8 cellular contexts compared by ENCODE assay signal in the genomic region with DNA sequence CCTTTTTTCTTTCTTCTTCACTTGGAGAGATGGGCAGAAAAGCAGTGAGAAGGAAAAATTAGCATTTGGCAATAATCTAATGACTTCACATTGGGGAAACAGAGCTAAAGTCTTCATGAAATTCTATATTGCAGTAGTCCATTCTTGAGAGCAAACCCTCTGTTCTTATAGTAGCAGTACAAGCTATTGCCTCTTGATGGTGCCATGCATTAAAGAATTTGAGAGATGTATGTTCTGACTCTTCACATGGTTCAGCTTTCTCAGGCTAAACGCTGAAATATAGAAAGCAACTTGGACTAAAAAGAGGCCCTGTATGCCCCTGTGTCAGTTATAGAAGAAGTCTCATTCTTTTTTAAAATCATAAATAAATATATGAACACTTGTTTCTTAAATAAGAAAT. TPM values are rescaled to one million over a fixed set of nuclear protein-coding genes. Genes with fewer than 3 reads are reported as not detected.
DNase-seq lines count a peak whose midpoint lies in the region; ATAC-seq and TF ChIP-seq lines count a peak whose summit lies in the region.

No MANE protein-coding gene starts in this region.

- no peaks in the 10 kb centered on the region for H3K36me3 ChIP-seq in cardiac muscle cell

- no peak overlapping the region for H3K4me3 Mint-ChIP-seq in type B pancreatic cell

- H3K4me3 ChIP-seq in cardiac muscle cell, result no peak overlapping the region

- TF ChIP-seq CTCF in cardiac muscle cell (IDR thresholded peaks at IDR 0.05; ENCODE audit: low read depth, low read length) (peak; percentile 52), type B pancreatic cell (conservative IDR thresholded peaks at IDR 0.05) (peak; percentile 63)

- no peaks in the 10 kb centered on the region for H3K27me3 Mint-ChIP-seq in type B pancreatic cell

- no peak overlapping the region for H3K27ac ChIP-seq in cardiac muscle cell

- peak; percentile 27 to 67 for DNase-seq in cardiac muscle cell (ENCODE audit: low read depth in 1 of 2, low spot score in 1 of 2)
- DNase-seq in Right ventricle myocardium superior, result no peak
- peak; percentile 28 for DNase-seq in NCI-H446 treated with DMSO at 0.1 percent for 48 hours (lab: John Stamatoyannopoulos, UW)
- peak; percentile 38 for DNase-seq in epidermal melanocyte (ENCODE audit: insufficient read length, low spot score)
- no peak for DNase-seq in type B pancreatic cell (ENCODE audit: extremely low spot score, unreplicated experiment)
- DNase-seq in activated CD4-positive, CD25-positive, alpha-beta regulatory T cell treated with anti-CD3 and anti-CD28 coated beads, Interleukin-2, amount 50 U/mL, for 72 hours, result no peak
- DNase-seq in activated CD8-positive, alpha-beta memory T cell treated with anti-CD3 and anti-CD28 coated beads for 24 hours, result no peak
- DNase-seq in DMS79 treated with DMSO at 0.1 percent for 48 hours (lab: John Stamatoyannopoulos, UW), result no peak

- no peaks in the 10 kb centered on the region for H3K27me3 ChIP-seq in cardiac muscle cell

- H3K36me3 Mint-ChIP-seq in type B pancreatic cell, result peaks cover 18% of the 10 kb centered on the region

- no peak overlapping the region for H3K27ac Mint-ChIP-seq in type B pancreatic cell

- H3K9me3 ChIP-seq in cardiac muscle cell (ENCODE audit: low read depth), result no peaks in the 10 kb centered on the region

- intact Hi-C loops in Right ventricle myocardium superior (cut with DNase I), result no loop called here

- no peak for ATAC-seq in Right ventricle myocardium superior (ENCODE audit: poor library complexity)

- no peaks in the 10 kb centered on the region for H3K4me1 ChIP-seq in cardiac muscle cell (ENCODE audit: low read depth)

- peaks cover 9% of the 10 kb centered on the region for H3K9me3 Mint-ChIP-seq in type B pancreatic cell

- no peaks in the 10 kb centered on the region for H3K4me1 Mint-ChIP-seq in type B pancreatic cell (ENCODE audit: unreplicated experiment)

RNA-seq across cellular contexts. Expression of a gene that starts 36.0 kb away (rescaled TPM):
- total RNA-seq in cardiac muscle cell (11.2 and 27.2 TPM in 2 replicates), Right ventricle myocardium superior (122 TPM), type B pancreatic cell (ENCODE audit: low replicate concordance) (33.2 and 43.5 TPM in 2 replicates)
- 11.3 and 24.4 TPM in 2 replicates for polyA plus RNA-seq in cardiac muscle cell

Comparison
In these comparisons a context has a peak if more than half of its experiments do, and no peak if none do; other contexts are left out.
1. DNase-seq: peak in cardiac muscle cell (2 of 2), NCI-H446 treated with DMSO at 0.1 percent for 48 hours (single experiment) and epidermal melanocyte (single experiment); none in Right ventricle myocardium superior (single experiment), type B pancreatic cell (single experiment), activated CD4-positive, CD25-positive, alpha-beta regulatory T cell treated with anti-CD3 and anti-CD28 coated beads, Interleukin-2, amount 50 U/mL, for 72 hours (single experiment), activated CD8-positive, alpha-beta memory T cell treated with anti-CD3 and anti-CD28 coated beads for 24 hours (single experiment) and DMS79 treated with DMSO at 0.1 percent for 48 hours (single experiment).